In the genomic region with DNA sequence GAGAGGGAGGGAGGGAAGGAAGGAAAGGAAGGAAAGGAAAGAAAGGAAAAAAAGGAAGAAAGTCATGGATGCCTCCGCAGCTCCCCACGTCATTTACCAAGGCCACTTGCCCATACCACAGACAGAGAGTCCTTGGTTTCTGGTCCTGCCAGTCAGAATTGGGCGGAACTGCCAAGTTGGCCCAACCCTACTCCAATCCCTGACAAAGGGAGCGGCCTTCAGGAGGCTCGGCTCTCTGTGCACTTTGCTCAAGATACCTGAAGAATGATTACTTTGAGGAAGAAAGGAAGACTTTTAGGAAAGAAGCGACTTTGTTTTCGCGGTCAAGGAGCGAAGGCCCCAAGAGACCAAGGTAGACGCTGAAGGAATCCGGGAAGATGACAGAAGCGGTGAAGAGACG, we compare ENCODE assay signal across 8 cellular contexts. TPM values are rescaled to one million over a fixed set of nuclear protein-coding genes. Genes with fewer than 3 reads are reported as not detected.
A peak's percentile ranks its signal among the peaks of the same experiment; 100 is the strongest.
DNase-seq lines count a peak whose midpoint lies in the region; ATAC-seq and TF ChIP-seq lines count a peak whose summit lies in the region.

No MANE protein-coding gene starts in this region.

- H3K4me1 ChIP-seq in left lung (peaks cover 9 to 14% of the 10 kb centered on the region in 2 donors), skeletal muscle tissue (ENCODE audit: control insufficient read depth in 3 of 3, insufficient read depth in 3 of 3, low read length in 3 of 3) (peaks cover 2 to 8% (median 3%) of the 10 kb centered on the region in 3 donors)

- no peak for TF ChIP-seq CTCF in left lung (IDR thresholded peaks at IDR 0.05)

- H3K4me3 ChIP-seq in left lung (peak overlapping the region; percentile 15 to 34), skeletal muscle tissue (ENCODE audit: low read length in 3 of 3) (peak overlapping the region in 2 of 3 donors; percentile 15 to 52)

- no peak overlapping the region for H3K9ac ChIP-seq in skeletal muscle tissue (ENCODE audit: low read depth in 1 of 3, low read length in 3 of 3)

- H3K27ac ChIP-seq in left lung (no peak overlapping the region), skeletal muscle tissue (ENCODE audit: low read depth, low read length) (no peak overlapping the region)

- DNase-seq in cerebellum (ENCODE audit: low spot score) = peak; percentile 39
- no peak for DNase-seq in left lung
- no peak for DNase-seq in activated CD4-positive, alpha-beta T cell treated with anti-CD3 and anti-CD28 coated beads, Interleukin-2, amount 50 U/mL, for 48 hours
- no peak for DNase-seq in NCI-H1930 (lab: John Stamatoyannopoulos, UW)

- H3K9me3 ChIP-seq in left lung (no peaks in the 10 kb centered on the region), skeletal muscle tissue (ENCODE audit: control insufficient read depth in 3 of 3, low read length in 3 of 3) (no peaks in the 10 kb centered on the region)

- ATAC-seq in HG03432 (IDR thresholded peaks at IDR 0.05; ENCODE audit: unreplicated experiment) = peak; percentile 4
- peak; percentile 86 for ATAC-seq in left lung
- no peak for ATAC-seq in GM18873 (IDR thresholded peaks at IDR 0.05; ENCODE audit: low FRiP score, unreplicated experiment)
- ATAC-seq in HG02588 (IDR thresholded peaks at IDR 0.05; ENCODE audit: unreplicated experiment) = no peak

- H3K36me3 ChIP-seq in left lung (no peaks in the 10 kb centered on the region), skeletal muscle tissue (ENCODE audit: control insufficient read depth in 3 of 3, insufficient read depth in 3 of 3, low read length in 3 of 3) (no peaks in the 10 kb centered on the region)

- peaks cover 0 to 11% of the 10 kb centered on the region in 2 donors for H3K27me3 ChIP-seq in left lung
- H3K27me3 ChIP-seq in skeletal muscle tissue (ENCODE audit: control insufficient read depth in 3 of 3, insufficient read depth in 3 of 3, low read length in 3 of 3) = peaks cover 0 to 12% (median 11%) of the 10 kb centered on the region in 3 donors

- intact Hi-C loops in left lung (cut with DNase I) = no loop called here

RNA-seq across cellular contexts. Expression of a gene that starts 49.1 kb away (rescaled TPM):
- total RNA-seq in cerebellum (not detected), left lung (1 to 10 TPM; 1.0 to 6.0 TPM), skeletal muscle tissue (not detected)

RNA-seq across cellular contexts. Expression of a gene that starts 55.5 kb away (rescaled TPM):
- total RNA-seq in cerebellum = 4.4 TPM
- total RNA-seq in left lung = 1 to 10 TPM; 2.0 to 3.1 TPM
- under 0.01 TPM for total RNA-seq in skeletal muscle tissue

Comparison
In these comparisons a context has a peak if more than half of its experiments do, and no peak if none do; other contexts are left out.
1. ATAC-seq: peak in HG03432 (single experiment) and left lung (single experiment); none in GM18873 (single experiment) and HG02588 (single experiment).